ENCODE assay signal across 1 cellular context in genomic region chr9:19184144-19184917, GRCh38.
TF ChIP-seq lines count a peak whose summit lies in the region.

No MANE protein-coding gene starts in this region.

TF ChIP-seq in HepG2, 621 proteins besides CTCF, POLR2A, EP300 and RAD21 (continued from another document and continues in another):
- no peak for TF ChIP-seq ZNF704 (CRISPR knock-in tag; IDR thresholded peaks at IDR 0.05; ENCODE audit: borderline replicate concordance)
- TF ChIP-seq CCDC6 (CRISPR knock-in tag; IDR thresholded peaks at IDR 0.05), result no peak
- TF ChIP-seq HCFC1 (IDR thresholded peaks at IDR 0.05; ENCODE audit: low read depth, low read length), result no peak
- no peak for TF ChIP-seq NR2C2 (CRISPR knock-in tag; IDR thresholded peaks at IDR 0.05; ENCODE audit: borderline replicate concordance)
- no peak for TF ChIP-seq CBX2 (IDR thresholded peaks at IDR 0.05; ENCODE audit: low read depth, low read length)
- no peak for TF ChIP-seq CBX2 (CRISPR knock-in tag; IDR thresholded peaks at IDR 0.05; ENCODE audit: low read depth)
- TF ChIP-seq ADNP (CRISPR knock-in tag; IDR thresholded peaks at IDR 0.05), result no peak
- no peak for TF ChIP-seq BCL6 (CRISPR knock-in tag; IDR thresholded peaks at IDR 0.05)
- TF ChIP-seq FOXA3 (CRISPR knock-in tag; IDR thresholded peaks at IDR 0.05), result peak; percentile 46; the same call in 1 of the 2 replicates
- no peak for TF ChIP-seq ZNF577 (CRISPR knock-in tag; IDR thresholded peaks at IDR 0.05; ENCODE audit: borderline replicate concordance, low read depth)
- peak; percentile 38; the same call in 1 of the 2 replicates for TF ChIP-seq ZGPAT (CRISPR knock-in tag; IDR thresholded peaks at IDR 0.05)
- TF ChIP-seq TOPORS (CRISPR knock-in tag; IDR thresholded peaks at IDR 0.05), result no peak
- no peak for TF ChIP-seq POLR2AphosphoS2 (IDR thresholded peaks at IDR 0.05; ENCODE audit: low read depth, low read length)
- no peak for TF ChIP-seq DMAP1 (CRISPR knock-in tag; IDR thresholded peaks at IDR 0.05)
- 0 out of 2 replicates have a peak, but pooled peaks have one; percentile 29 for TF ChIP-seq ZBTB7B (CRISPR knock-in tag; IDR thresholded peaks at IDR 0.05)
- TF ChIP-seq ZNF646 (CRISPR knock-in tag; IDR thresholded peaks at IDR 0.05), result no peak
- TF ChIP-seq ZFY (CRISPR knock-in tag; IDR thresholded peaks at IDR 0.05), result peak; percentile 83
- no peak for TF ChIP-seq CERS6 (CRISPR knock-in tag; IDR thresholded peaks at IDR 0.05)
- no peak for TF ChIP-seq ZHX2 (IDR thresholded peaks at IDR 0.05; ENCODE audit: low read depth)
- no peak for TF ChIP-seq ZHX2 (CRISPR knock-in tag; IDR thresholded peaks at IDR 0.05; ENCODE audit: borderline replicate concordance)
- TF ChIP-seq TBX3 (IDR thresholded peaks at IDR 0.05; ENCODE audit: borderline replicate concordance), result no peak
- no peak for TF ChIP-seq ZNF282 (IDR thresholded peaks at IDR 0.05; ENCODE audit: partially characterized antibody)
- TF ChIP-seq ZNF383 (CRISPR knock-in tag; IDR thresholded peaks at IDR 0.05; ENCODE audit: borderline replicate concordance), result no peak
- no peak for TF ChIP-seq ZSCAN31 (CRISPR knock-in tag; IDR thresholded peaks at IDR 0.05; ENCODE audit: low read depth)
- TF ChIP-seq PHF8 (CRISPR knock-in tag; IDR thresholded peaks at IDR 0.05), result peak; percentile 46; the same call in 1 of the 2 replicates
- TF ChIP-seq YEATS4 (CRISPR knock-in tag; IDR thresholded peaks at IDR 0.05; ENCODE audit: borderline replicate concordance), result no peak
- no peak for TF ChIP-seq ZNF878 (CRISPR knock-in tag; IDR thresholded peaks at IDR 0.05)
- TF ChIP-seq ZNF263 (CRISPR knock-in tag; IDR thresholded peaks at IDR 0.05), result no peak
- no peak for TF ChIP-seq ZNF543 (CRISPR knock-in tag; IDR thresholded peaks at IDR 0.05)
- TF ChIP-seq ZBTB38 (CRISPR knock-in tag; IDR thresholded peaks at IDR 0.05), result no peak
- peak; percentile 34; the same call in 1 of the 2 replicates for TF ChIP-seq PAXIP1 (CRISPR knock-in tag; conservative IDR thresholded peaks at IDR 0.05)
- no peak for TF ChIP-seq GABPA (IDR thresholded peaks at IDR 0.05; ENCODE audit: low read depth, low read length)
- TF ChIP-seq GABPA (CRISPR knock-in tag; IDR thresholded peaks at IDR 0.05; ENCODE audit: low read depth), result peak; percentile 64
- TF ChIP-seq ONECUT2 (CRISPR knock-in tag; IDR thresholded peaks at IDR 0.05), result no peak
- no peak for TF ChIP-seq ZNF564 (CRISPR knock-in tag; IDR thresholded peaks at IDR 0.05)
- no peak for TF ChIP-seq PBX2 (CRISPR knock-in tag; IDR thresholded peaks at IDR 0.05)
- TF ChIP-seq SOX13 (IDR thresholded peaks at IDR 0.05), result no peak
- TF ChIP-seq SOX13 (CRISPR knock-in tag; conservative IDR thresholded peaks at IDR 0.05 in 1 of 2, IDR thresholded peaks at IDR 0.05 in 1 of 2), result 0 out of 4 replicates have a peak, but pooled peaks of 1 of the 2 experiments have one; percentile 15
- TF ChIP-seq GATAD1 (CRISPR knock-in tag; IDR thresholded peaks at IDR 0.05), result 0 out of 2 replicates have a peak, but pooled peaks have one; percentile 13
- no peak for TF ChIP-seq RELA (CRISPR knock-in tag; IDR thresholded peaks at IDR 0.05)
- no peak for TF ChIP-seq ZNF816 (CRISPR knock-in tag; IDR thresholded peaks at IDR 0.05; ENCODE audit: borderline replicate concordance)
- TF ChIP-seq ZNF598 (CRISPR knock-in tag; IDR thresholded peaks at IDR 0.05; ENCODE audit: borderline replicate concordance), result no peak
- TF ChIP-seq GZF1 (CRISPR knock-in tag; IDR thresholded peaks at IDR 0.05), result no peak
- no peak for TF ChIP-seq KLF16 (CRISPR knock-in tag; IDR thresholded peaks at IDR 0.05)
- TF ChIP-seq ZNF10 (CRISPR knock-in tag; IDR thresholded peaks at IDR 0.05; ENCODE audit: borderline replicate concordance, low read depth), result no peak
- no peak for TF ChIP-seq HDAC2 (CRISPR knock-in tag; IDR thresholded peaks at IDR 0.05)
- peak; percentile 59 for TF ChIP-seq KAT8 (CRISPR knock-in tag; IDR thresholded peaks at IDR 0.05)
- peak; percentile 26 for TF ChIP-seq STAG1 (CRISPR knock-in tag; IDR thresholded peaks at IDR 0.05)
- 0 out of 2 replicates have a peak, but pooled peaks have one; percentile 11 for TF ChIP-seq PPARG (CRISPR knock-in tag; conservative IDR thresholded peaks at IDR 0.05)
